Comparison of ENCODE assay signal across 1 cellular context in the genomic region with DNA sequence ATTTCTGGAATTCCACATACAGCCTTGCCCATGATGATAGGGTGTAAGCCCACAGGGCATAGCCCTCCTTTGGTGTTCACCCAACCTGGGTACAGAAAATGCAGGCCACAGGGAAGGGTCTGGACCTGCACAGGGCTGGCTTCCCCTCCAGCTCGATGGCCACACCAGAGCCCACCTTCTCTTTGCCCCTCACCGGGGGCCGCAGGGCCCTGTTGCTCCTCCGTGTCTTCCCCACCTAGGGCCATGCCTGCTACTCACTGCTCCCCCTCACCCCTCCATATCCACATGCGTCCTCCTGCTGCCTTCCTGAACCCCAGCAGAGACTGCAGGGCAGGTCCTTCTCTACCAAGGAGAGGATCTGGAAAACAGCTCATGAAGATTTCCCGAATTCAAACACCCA.
TF ChIP-seq lines count a peak whose summit lies in the region.

No MANE protein-coding gene starts in this region.

TF ChIP-seq in GM23338, 12 proteins besides CTCF, POLR2A, EP300 and RAD21 (continued from another document):
- TF ChIP-seq, protein P1, sequence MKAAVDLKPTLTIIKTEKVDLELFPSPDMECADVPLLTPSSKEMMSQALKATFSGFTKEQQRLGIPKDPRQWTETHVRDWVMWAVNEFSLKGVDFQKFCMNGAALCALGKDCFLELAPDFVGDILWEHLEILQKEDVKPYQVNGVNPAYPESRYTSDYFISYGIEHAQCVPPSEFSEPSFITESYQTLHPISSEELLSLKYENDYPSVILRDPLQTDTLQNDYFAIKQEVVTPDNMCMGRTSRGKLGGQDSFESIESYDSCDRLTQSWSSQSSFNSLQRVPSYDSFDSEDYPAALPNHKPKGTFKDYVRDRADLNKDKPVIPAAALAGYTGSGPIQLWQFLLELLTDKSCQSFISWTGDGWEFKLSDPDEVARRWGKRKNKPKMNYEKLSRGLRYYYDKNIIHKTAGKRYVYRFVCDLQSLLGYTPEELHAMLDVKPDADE (IDR thresholded peaks at IDR 0.05): no peak
- TF ChIP-seq STAT1 (IDR thresholded peaks at IDR 0.05; ENCODE audit: unreplicated experiment) (no peak), EZH2 (IDR thresholded peaks at IDR 0.05; ENCODE audit: low read depth, unreplicated experiment) (no peak), ZNF331 (CRISPR knock-in tag; IDR thresholded peaks at IDR 0.05; ENCODE audit: low read depth) (no peak), ZNF114 (CRISPR knock-in tag; IDR thresholded peaks at IDR 0.05) (no peak), POLR2AphosphoS5 (IDR thresholded peaks at IDR 0.05; ENCODE audit: low read depth) (no peak), JUNB (IDR thresholded peaks at IDR 0.05; ENCODE audit: unreplicated experiment) (no peak)
- TF ChIP-seq, protein P2, sequence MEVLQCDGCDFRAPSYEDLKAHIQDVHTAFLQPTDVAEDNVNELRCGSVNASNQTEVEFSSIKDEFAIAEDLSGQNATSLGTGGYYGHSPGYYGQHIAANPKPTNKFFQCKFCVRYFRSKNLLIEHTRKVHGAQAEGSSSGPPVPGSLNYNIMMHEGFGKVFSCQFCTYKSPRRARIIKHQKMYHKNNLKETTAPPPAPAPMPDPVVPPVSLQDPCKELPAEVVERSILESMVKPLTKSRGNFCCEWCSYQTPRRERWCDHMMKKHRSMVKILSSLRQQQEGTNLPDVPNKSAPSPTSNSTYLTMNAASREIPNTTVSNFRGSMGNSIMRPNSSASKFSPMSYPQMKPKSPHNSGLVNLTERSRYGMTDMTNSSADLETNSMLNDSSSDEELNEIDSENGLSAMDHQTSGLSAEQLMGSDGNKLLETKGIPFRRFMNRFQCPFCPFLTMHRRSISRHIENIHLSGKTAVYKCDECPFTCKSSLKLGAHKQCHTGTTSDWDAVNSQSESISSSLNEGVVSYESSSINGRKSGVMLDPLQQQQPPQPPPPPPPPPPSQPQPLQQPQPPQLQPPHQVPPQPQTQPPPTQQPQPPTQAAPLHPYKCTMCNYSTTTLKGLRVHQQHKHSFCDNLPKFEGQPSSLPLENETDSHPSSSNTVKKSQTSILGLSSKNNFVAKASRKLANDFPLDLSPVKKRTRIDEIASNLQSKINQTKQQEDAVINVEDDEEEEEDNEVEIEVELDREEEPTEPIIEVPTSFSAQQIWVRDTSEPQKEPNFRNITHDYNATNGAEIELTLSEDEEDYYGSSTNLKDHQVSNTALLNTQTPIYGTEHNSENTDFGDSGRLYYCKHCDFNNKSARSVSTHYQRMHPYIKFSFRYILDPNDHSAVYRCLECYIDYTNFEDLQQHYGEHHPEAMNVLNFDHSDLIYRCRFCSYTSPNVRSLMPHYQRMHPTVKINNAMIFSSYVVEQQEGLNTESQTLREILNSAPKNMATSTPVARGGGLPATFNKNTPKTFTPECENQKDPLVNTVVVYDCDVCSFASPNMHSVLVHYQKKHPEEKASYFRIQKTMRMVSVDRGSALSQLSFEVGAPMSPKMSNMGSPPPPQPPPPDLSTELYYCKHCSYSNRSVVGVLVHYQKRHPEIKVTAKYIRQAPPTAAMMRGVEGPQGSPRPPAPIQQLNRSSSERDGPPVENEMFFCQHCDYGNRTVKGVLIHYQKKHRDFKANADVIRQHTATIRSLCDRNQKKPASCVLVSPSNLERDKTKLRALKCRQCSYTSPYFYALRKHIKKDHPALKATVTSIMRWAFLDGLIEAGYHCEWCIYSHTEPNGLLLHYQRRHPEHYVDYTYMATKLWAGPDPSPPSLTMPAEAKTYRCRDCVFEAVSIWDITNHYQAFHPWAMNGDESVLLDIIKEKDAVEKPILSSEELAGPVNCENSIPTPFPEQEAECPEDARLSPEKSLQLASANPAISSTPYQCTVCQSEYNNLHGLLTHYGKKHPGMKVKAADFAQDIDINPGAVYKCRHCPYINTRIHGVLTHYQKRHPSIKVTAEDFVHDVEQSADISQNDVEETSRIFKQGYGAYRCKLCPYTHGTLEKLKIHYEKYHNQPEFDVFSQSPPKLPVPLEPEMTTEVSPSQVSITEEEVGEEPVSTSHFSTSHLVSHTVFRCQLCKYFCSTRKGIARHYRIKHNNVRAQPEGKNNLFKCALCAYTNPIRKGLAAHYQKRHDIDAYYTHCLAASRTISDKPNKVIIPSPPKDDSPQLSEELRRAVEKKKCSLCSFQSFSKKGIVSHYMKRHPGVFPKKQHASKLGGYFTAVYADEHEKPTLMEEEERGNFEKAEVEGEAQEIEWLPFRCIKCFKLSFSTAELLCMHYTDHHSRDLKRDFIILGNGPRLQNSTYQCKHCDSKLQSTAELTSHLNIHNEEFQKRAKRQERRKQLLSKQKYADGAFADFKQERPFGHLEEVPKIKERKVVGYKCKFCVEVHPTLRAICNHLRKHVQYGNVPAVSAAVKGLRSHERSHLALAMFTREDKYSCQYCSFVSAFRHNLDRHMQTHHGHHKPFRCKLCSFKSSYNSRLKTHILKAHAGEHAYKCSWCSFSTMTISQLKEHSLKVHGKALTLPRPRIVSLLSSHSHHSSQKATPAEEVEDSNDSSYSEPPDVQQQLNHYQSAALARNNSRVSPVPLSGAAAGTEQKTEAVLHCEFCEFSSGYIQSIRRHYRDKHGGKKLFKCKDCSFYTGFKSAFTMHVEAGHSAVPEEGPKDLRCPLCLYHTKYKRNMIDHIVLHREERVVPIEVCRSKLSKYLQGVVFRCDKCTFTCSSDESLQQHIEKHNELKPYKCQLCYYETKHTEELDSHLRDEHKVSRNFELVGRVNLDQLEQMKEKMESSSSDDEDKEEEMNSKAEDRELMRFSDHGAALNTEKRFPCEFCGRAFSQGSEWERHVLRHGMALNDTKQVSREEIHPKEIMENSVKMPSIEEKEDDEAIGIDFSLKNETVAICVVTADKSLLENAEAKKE (CRISPR knock-in tag; IDR thresholded peaks at IDR 0.05): no peak
- TF ChIP-seq, protein P3, sequence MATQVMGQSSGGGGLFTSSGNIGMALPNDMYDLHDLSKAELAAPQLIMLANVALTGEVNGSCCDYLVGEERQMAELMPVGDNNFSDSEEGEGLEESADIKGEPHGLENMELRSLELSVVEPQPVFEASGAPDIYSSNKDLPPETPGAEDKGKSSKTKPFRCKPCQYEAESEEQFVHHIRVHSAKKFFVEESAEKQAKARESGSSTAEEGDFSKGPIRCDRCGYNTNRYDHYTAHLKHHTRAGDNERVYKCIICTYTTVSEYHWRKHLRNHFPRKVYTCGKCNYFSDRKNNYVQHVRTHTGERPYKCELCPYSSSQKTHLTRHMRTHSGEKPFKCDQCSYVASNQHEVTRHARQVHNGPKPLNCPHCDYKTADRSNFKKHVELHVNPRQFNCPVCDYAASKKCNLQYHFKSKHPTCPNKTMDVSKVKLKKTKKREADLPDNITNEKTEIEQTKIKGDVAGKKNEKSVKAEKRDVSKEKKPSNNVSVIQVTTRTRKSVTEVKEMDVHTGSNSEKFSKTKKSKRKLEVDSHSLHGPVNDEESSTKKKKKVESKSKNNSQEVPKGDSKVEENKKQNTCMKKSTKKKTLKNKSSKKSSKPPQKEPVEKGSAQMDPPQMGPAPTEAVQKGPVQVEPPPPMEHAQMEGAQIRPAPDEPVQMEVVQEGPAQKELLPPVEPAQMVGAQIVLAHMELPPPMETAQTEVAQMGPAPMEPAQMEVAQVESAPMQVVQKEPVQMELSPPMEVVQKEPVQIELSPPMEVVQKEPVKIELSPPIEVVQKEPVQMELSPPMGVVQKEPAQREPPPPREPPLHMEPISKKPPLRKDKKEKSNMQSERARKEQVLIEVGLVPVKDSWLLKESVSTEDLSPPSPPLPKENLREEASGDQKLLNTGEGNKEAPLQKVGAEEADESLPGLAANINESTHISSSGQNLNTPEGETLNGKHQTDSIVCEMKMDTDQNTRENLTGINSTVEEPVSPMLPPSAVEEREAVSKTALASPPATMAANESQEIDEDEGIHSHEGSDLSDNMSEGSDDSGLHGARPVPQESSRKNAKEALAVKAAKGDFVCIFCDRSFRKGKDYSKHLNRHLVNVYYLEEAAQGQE (IDR thresholded peaks at IDR 0.05; ENCODE audit: unreplicated experiment): no peak
